Comparison of ENCODE assay signal across 19 cellular contexts in the genomic region with DNA sequence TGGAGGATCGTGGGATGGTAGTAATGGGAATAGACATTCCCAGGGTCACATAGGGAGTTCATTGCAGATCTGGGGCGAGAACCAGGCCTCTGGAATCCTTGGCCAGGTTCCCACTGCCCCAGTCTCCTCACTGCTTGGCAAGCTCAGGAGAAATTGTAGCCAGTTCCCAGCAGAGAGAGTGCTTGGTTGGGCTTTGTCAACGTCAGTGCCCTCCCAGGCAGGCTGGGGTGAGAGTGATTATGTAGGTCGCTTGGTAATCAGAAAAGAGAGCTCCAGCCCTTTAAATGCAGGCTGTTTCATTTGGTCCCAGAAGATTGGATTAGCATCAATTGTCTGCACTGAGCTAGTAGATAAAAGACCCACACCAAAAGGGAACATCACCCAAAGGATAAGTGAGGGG. TPM values are rescaled to one million over a fixed set of nuclear protein-coding genes. Genes with fewer than 3 reads are reported as not detected.
DNase-seq lines count a peak whose midpoint lies in the region; ATAC-seq and TF ChIP-seq lines count a peak whose summit lies in the region.
"Had no signal": no experiment of that assay in that cellular context is flagged by ENCODE, and none has a peak within 500 bp of the region (broad histone marks: within the 10 kb centered on the region; RNA-seq: fewer than 3 reads in every experiment).

No MANE protein-coding gene starts in this region.

- no peak for ATAC-seq in HG03039 (IDR thresholded peaks at IDR 0.05; ENCODE audit: unreplicated experiment)
- no peak for ATAC-seq in HG03025 (IDR thresholded peaks at IDR 0.05; ENCODE audit: low FRiP score, unreplicated experiment)
- ATAC-seq: activated T-helper 17 cell treated with anti-CD3 and anti-CD28 coated beads, Interleukin-2, amount 50 U/mL, for 72 hours; GM12878; lower lobe of right lung; T-cell had no signal

- peaks cover 33% of the 10 kb centered on the region for H3K4me1 Mint-ChIP-seq in neural progenitor cell
- H3K4me1 Mint-ChIP-seq: activated T-helper 17 cell treated with anti-CD3 and anti-CD28 coated beads, Interleukin-2, amount 50 U/mL, for 72 hours; T-cell had no signal

- no peak overlapping the region for H2AFZ ChIP-seq in neural progenitor cell (replicated peaks)

- intact Hi-C loops in adrenal gland (cut with DNase I) (no loop called here), head of caudate nucleus (cut with DNase I) (no loop called here)

- no peaks in the 10 kb centered on the region for H3K36me3 ChIP-seq in adrenal gland (replicated peaks in 1 of 2)
- no peaks in the 10 kb centered on the region for H3K36me3 ChIP-seq in neural progenitor cell
- H3K36me3 ChIP-seq: esophagus squamous epithelium, lower lobe of right lung, WERI-Rb-1 had no signal

- DNase-seq in Ammon's horn (ENCODE audit: low spot score), result peak; percentile 66
- DNase-seq in adrenal gland, result peak; percentile 34 to 86 (median 77)
- peak in 35 of 42 donors; percentile 3 to 81 (median 42) for DNase-seq in head of caudate nucleus
- peak; percentile 70 for DNase-seq in neural progenitor cell (ENCODE audit: low spot score)
- DNase-seq in stimulated activated CD8-positive, alpha-beta memory T cell treated with anti-CD3 and anti-CD28 coated beads, Interleukin-4, amount 100 ng/mL, for 48 hours, result no peak
- DNase-seq in GM19238 (ENCODE audit: insufficient read length, low spot score), result no peak
- DNase-seq: ACHN; esophagus squamous epithelium; lower lobe of right lung; NCI-H1930; stimulated activated naive CD4-positive, alpha-beta T cell; T-cell; WERI-Rb-1 had no signal

- WGBS in adrenal gland, 4 donors, result 19 to 36% (median 32%) methylated on average over 4 of the region's 4 CpGs

- no peak for TF ChIP-seq POLR2A in adrenal gland (IDR thresholded peaks at IDR 0.05)

- no peaks in the 10 kb centered on the region for H3K36me3 Mint-ChIP-seq in neural progenitor cell
- H3K36me3 Mint-ChIP-seq: T-cell had no signal

- H3K27ac Mint-ChIP-seq in neural progenitor cell, result no peak overlapping the region
- H3K27ac Mint-ChIP-seq: activated T-helper 17 cell treated with anti-CD3 and anti-CD28 coated beads, Interleukin-2, amount 50 U/mL, for 72 hours; T-cell had no signal

- H3K27ac ChIP-seq in adrenal gland (no peak overlapping the region), neural progenitor cell (no peak overlapping the region)
- H3K27ac ChIP-seq: esophagus squamous epithelium, lower lobe of right lung, WERI-Rb-1 had no signal

- H3K4me3 Mint-ChIP-seq in neural progenitor cell, result no peak overlapping the region
- H3K4me3 Mint-ChIP-seq: activated T-helper 17 cell treated with anti-CD3 and anti-CD28 coated beads, Interleukin-2, amount 50 U/mL, for 72 hours; neural crest cell; T-cell had no signal

- H3K9ac ChIP-seq in neural progenitor cell, result no peak overlapping the region

- H3K27me3 Mint-ChIP-seq in neural progenitor cell (ENCODE audit: insufficient read depth, low read depth), result peaks cover 2% of the 10 kb centered on the region

- H3K9me3 Mint-ChIP-seq in neural progenitor cell, result peaks cover under 1% of the 10 kb centered on the region
- H3K9me3 Mint-ChIP-seq: activated T-helper 17 cell treated with anti-CD3 and anti-CD28 coated beads, Interleukin-2, amount 50 U/mL, for 72 hours; neural crest cell; T-cell had no signal

- H3K27me3 ChIP-seq in adrenal gland, result no peaks in the 10 kb centered on the region
- H3K27me3 ChIP-seq in neural progenitor cell, result no peaks in the 10 kb centered on the region
- H3K27me3 ChIP-seq: esophagus squamous epithelium had no signal

- H3K79me2 ChIP-seq in neural progenitor cell (ENCODE audit: low read depth), result no peaks in the 10 kb centered on the region

- H3K4me3 ChIP-seq in adrenal gland, result no peak overlapping the region
- H3K4me3 ChIP-seq in neural progenitor cell, result no peak overlapping the region
- H3K4me3 ChIP-seq: esophagus squamous epithelium, GM12878, lower lobe of right lung, smooth muscle cell had no signal

- H3K4me2 ChIP-seq in neural progenitor cell, result no peak overlapping the region
- H3K4me2 ChIP-seq: smooth muscle cell had no signal

- H3K9me3 ChIP-seq in adrenal gland (replicated peaks in 1 of 3), result no peaks in the 10 kb centered on the region
- no peaks in the 10 kb centered on the region for H3K9me3 ChIP-seq in neural progenitor cell (ENCODE audit: low read depth)
- H3K9me3 ChIP-seq: esophagus squamous epithelium, lower lobe of right lung had no signal

- H4K20me1 ChIP-seq in neural progenitor cell (ENCODE audit: low read depth), result no peaks in the 10 kb centered on the region

- peaks cover 4 to 8% of the 10 kb centered on the region in 2 donors for H3K4me1 ChIP-seq in adrenal gland (replicated peaks in 1 of 2)
- peaks cover 38% of the 10 kb centered on the region for H3K4me1 ChIP-seq in neural progenitor cell
- H3K4me1 ChIP-seq: lower lobe of right lung had no signal

- TF ChIP-seq CTCF in adrenal gland (IDR thresholded peaks at IDR 0.05) (no peak), neural progenitor cell (IDR thresholded peaks at IDR 0.05) (no peak)

- H3F3A ChIP-seq in neural progenitor cell (ENCODE audit: low read depth), result peaks cover 43% of the 10 kb centered on the region

RNA-seq across cellular contexts. Expression of gene GALNT10, which starts 51.8 kb away (rescaled TPM):
- total RNA-seq in adrenal gland (10 to 100 TPM; 26.6 to 74.1 (median 49.4) TPM), neural progenitor cell (ENCODE audit: low replicate concordance) (10.2 and 10.5 TPM in 2 replicates)
- polyA plus RNA-seq in adrenal gland, result 10 to 100 TPM in 1 of 3 donors, 1 to 10 TPM in 2; 5.6 to 55.9 (median 7.3) TPM

Comparison
In these comparisons a context has a peak if more than half of its experiments do, and no peak if none do; other contexts are left out.
1. DNase-seq: peak in Ammon's horn (single experiment), adrenal gland (7 of 7), head of caudate nucleus (35 of 42) and neural progenitor cell (single experiment); none in stimulated activated CD8-positive, alpha-beta memory T cell treated with anti-CD3 and anti-CD28 coated beads, Interleukin-4, amount 100 ng/mL, for 48 hours (single experiment) and GM19238 (single experiment).